Comparison of ENCODE assay signal across 8 cellular contexts in genomic region chr17:74738051-74738996, GRCh38. TPM values are rescaled to one million over a fixed set of nuclear protein-coding genes. Genes with fewer than 3 reads are reported as not detected.
DNase-seq lines count a peak whose midpoint lies in the region; ATAC-seq, FAIRE-seq and TF ChIP-seq lines count a peak whose summit lies in the region.

No MANE protein-coding gene starts in this region.

- TF ChIP-seq CTCF in BE2C (IDR thresholded peaks at IDR 0.05; ENCODE audit: low read depth, low read length) = no peak
- TF ChIP-seq CTCF in NB4 (IDR thresholded peaks at IDR 0.05; ENCODE audit: low read depth, low read length) = no peak

- H3K36me3 Mint-ChIP-seq in activated CD8-positive, alpha-beta T cell treated with anti-CD3 and anti-CD28 coated beads, Interleukin-2, amount 10 ng/mL, durations not matched to agents 7 days and 5 days (ENCODE audit: low read depth) = peaks cover 11% of the 10 kb centered on the region

- H3K9me3 ChIP-seq in BE2C = no peaks in the 10 kb centered on the region
- H3K9me3 ChIP-seq in right cardiac atrium (ENCODE audit: control insufficient read depth, low read length) = no peaks in the 10 kb centered on the region

- peaks cover 67% of the 10 kb centered on the region for H3K4me1 Mint-ChIP-seq in activated CD8-positive, alpha-beta T cell treated with anti-CD3 and anti-CD28 coated beads, Interleukin-2, amount 10 ng/mL, durations not matched to agents 7 days and 5 days (ENCODE audit: low read depth)

- no peak for FAIRE-seq in H54 (lab: Jason Lieb, UNC)

- WGBS in right cardiac atrium = 33% methylated on average over 16 of the region's 16 CpGs

- POLR2A ChIA-PET in activated CD8-positive, alpha-beta T cell treated with anti-CD3 and anti-CD28 coated beads, Interleukin-2, amount 10 ng/mL, durations not matched to agents 7 days and 5 days (lab: Charles Lee) = interaction anchor here (0.7 to 4.5 kb wide), 16 partner anchors 10 to 221 kb away, joined by 3 to 62 read pairs (median 4); partner anchors contain the start of genes FDXR, NAT9 and NHERF1

- peak overlapping the region; percentile 90 for H3K27ac Mint-ChIP-seq in activated CD8-positive, alpha-beta T cell treated with anti-CD3 and anti-CD28 coated beads, Interleukin-2, amount 10 ng/mL, durations not matched to agents 7 days and 5 days

- H3K4me3 ChIP-seq in BE2C (ENCODE audit: low read depth, low read length) = peak overlapping the region; percentile 26
- H3K4me3 ChIP-seq in NB4 (ENCODE audit: low read depth, low read length) = peak overlapping the region; percentile 78
- peak overlapping the region; percentile 23 for H3K4me3 ChIP-seq in right cardiac atrium (ENCODE audit: low read length)

- H3K4me1 ChIP-seq in BE2C (no peaks in the 10 kb centered on the region), right cardiac atrium (ENCODE audit: control insufficient read depth, insufficient read depth, low read length) (no peaks in the 10 kb centered on the region)

- H3K27ac ChIP-seq in right cardiac atrium (ENCODE audit: low read length) = no peak overlapping the region

- intact Hi-C loops in right cardiac atrium (cut with DNase I) = loop anchor here in 2 of 4 donors (5.0 kb wide), 1 partner anchor 81 kb away; no protein-coding TSS in a partner anchor

- DNase-seq in BE2C (no peak), NB4 (ENCODE audit: low read depth) (peak; percentile 97), right cardiac atrium (peak in 2 of 3 donors; percentile 77 to 81), H54 (ENCODE audit: insufficient read length, low spot score) (no peak)
- DNase-seq in activated CD8-positive, alpha-beta T cell treated with anti-CD3 and anti-CD28 coated beads, Interleukin-2, amount 10 ng/mL, durations not matched to agents 7 days and 5 days = peak; percentile 92
- DNase-seq in stimulated activated CD8-positive, alpha-beta memory T cell treated with anti-CD3 and anti-CD28 coated beads, Interleukin-12 subunit alpha, Interleukin-12 subunit beta, amount 100 ng/mL, for 24 hours (ENCODE audit: extremely low read depth) = peak; percentile 48

- H3K36me3 ChIP-seq in BE2C = no peaks in the 10 kb centered on the region

- H3K27me3 ChIP-seq in BE2C = peaks cover 28% of the 10 kb centered on the region
- H3K27me3 ChIP-seq in right cardiac atrium (ENCODE audit: control insufficient read depth, insufficient read depth) = no peaks in the 10 kb centered on the region

- CTCF ChIA-PET in activated CD8-positive, alpha-beta T cell treated with anti-CD3 and anti-CD28 coated beads, Interleukin-2, amount 10 ng/mL, durations not matched to agents 7 days and 5 days (lab: Charles Lee) = interaction anchor here (0.6 to 5.0 kb wide), 28 partner anchors 8 to 463 kb away, joined by 3 to 284 read pairs (median 10); partner anchors contain the start of gene NAT9

- no peaks in the 10 kb centered on the region for H3K9me3 Mint-ChIP-seq in activated CD8-positive, alpha-beta T cell treated with anti-CD3 and anti-CD28 coated beads, Interleukin-2, amount 10 ng/mL, durations not matched to agents 7 days and 5 days (ENCODE audit: insufficient read depth)

- ATAC-seq in GM19467 (IDR thresholded peaks at IDR 0.05; ENCODE audit: unreplicated experiment) (peak; percentile 39), right cardiac atrium (peak; percentile 24 to 36), HG03025 (IDR thresholded peaks at IDR 0.05; ENCODE audit: low FRiP score, unreplicated experiment) (no peak)
- peak; percentile 74 for ATAC-seq in activated CD8-positive, alpha-beta T cell treated with anti-CD3 and anti-CD28 coated beads, Interleukin-2, amount 10 ng/mL, durations not matched to agents 7 days and 5 days

- H3K27me3 Mint-ChIP-seq in activated CD8-positive, alpha-beta T cell treated with anti-CD3 and anti-CD28 coated beads, Interleukin-2, amount 10 ng/mL, durations not matched to agents 7 days and 5 days (ENCODE audit: low read depth) = peaks cover 11% of the 10 kb centered on the region

- peak overlapping the region; percentile 85 for H3K4me3 Mint-ChIP-seq in activated CD8-positive, alpha-beta T cell treated with anti-CD3 and anti-CD28 coated beads, Interleukin-2, amount 10 ng/mL, durations not matched to agents 7 days and 5 days

- peak; percentile 63 for TF ChIP-seq POLR2A in NB4 (IDR thresholded peaks at IDR 0.05; ENCODE audit: extremely low read depth, insufficient read length)
- TF ChIP-seq POLR2A in H54 (IDR thresholded peaks at IDR 0.05; ENCODE audit: low read depth, low read length) = no peak

RNA-seq across cellular contexts. Expression of gene RAB37, which starts 1.3 kb away (rescaled TPM):
- 2.9 TPM for polyA plus RNA-seq in BE2C (2012; ENCODE audit: insufficient read depth, insufficient read length, low read depth)
- total RNA-seq in activated CD8-positive, alpha-beta T cell treated with anti-CD3 and anti-CD28 coated beads, Interleukin-2, amount 10 ng/mL, durations not matched to agents 7 days and 5 days = 10 to 100 TPM; 19.1 to 19.6 TPM
- total RNA-seq in right cardiac atrium = 1 to 10 TPM; 1.1 to 3.4 (median 1.2) TPM
- 1.5 TPM for polyA plus RNA-seq in right cardiac atrium

RNA-seq across cellular contexts. Expression of gene NHERF1, which starts 10.1 kb away (rescaled TPM):
- polyA plus RNA-seq in BE2C (2012; ENCODE audit: insufficient read depth, insufficient read length, low read depth) = 74.2 TPM
- total RNA-seq in activated CD8-positive, alpha-beta T cell treated with anti-CD3 and anti-CD28 coated beads, Interleukin-2, amount 10 ng/mL, durations not matched to agents 7 days and 5 days = 100 to 1,000 TPM; 286 to 296 TPM
- total RNA-seq in right cardiac atrium = 10 to 100 TPM in 2 of 4 donors, 1 to 10 TPM in 2; 6.1 to 11.6 (median 9.7) TPM
- polyA plus RNA-seq in right cardiac atrium = 7.2 TPM

RNA-seq across cellular contexts. Expression of gene CD300LF, which starts 25.6 kb away (rescaled TPM):
- not detected for polyA plus RNA-seq in BE2C (2012; ENCODE audit: insufficient read depth, insufficient read length, low read depth)
- total RNA-seq in activated CD8-positive, alpha-beta T cell treated with anti-CD3 and anti-CD28 coated beads, Interleukin-2, amount 10 ng/mL, durations not matched to agents 7 days and 5 days = not detected
- total RNA-seq in right cardiac atrium = under 1 TPM in 3 of 4 donors, not detected in 1; 0.25 to 0.62 (median 0.34) TPM
- 0.05 TPM for polyA plus RNA-seq in right cardiac atrium

RNA-seq across cellular contexts. Expression of gene NAT9, which starts 37.8 kb away (rescaled TPM):
- polyA plus RNA-seq in BE2C (2012; ENCODE audit: insufficient read depth, insufficient read length, low read depth) = 191 TPM
- total RNA-seq in activated CD8-positive, alpha-beta T cell treated with anti-CD3 and anti-CD28 coated beads, Interleukin-2, amount 10 ng/mL, durations not matched to agents 7 days and 5 days = 10 to 100 TPM; 28.3 to 30.7 TPM
- total RNA-seq in right cardiac atrium = 10 to 100 TPM; 21.7 to 31.1 (median 25.0) TPM
- 16.8 TPM for polyA plus RNA-seq in right cardiac atrium

Comparison
In these comparisons a context has a peak if more than half of its experiments do, and no peak if none do; other contexts are left out.
1. DNase-seq: peak in NB4 (single experiment), activated CD8-positive, alpha-beta T cell treated with anti-CD3 and anti-CD28 coated beads, Interleukin-2, amount 10 ng/mL, durations not matched to agents 7 days and 5 days (single experiment), right cardiac atrium (2 of 3) and stimulated activated CD8-positive, alpha-beta memory T cell treated with anti-CD3 and anti-CD28 coated beads, Interleukin-12 subunit alpha, Interleukin-12 subunit beta, amount 100 ng/mL, for 24 hours (single experiment); none in BE2C (single experiment) and H54 (single experiment).
2. H3K4me3 ChIP-seq: peak in every context shown above with its lines; median percentile 78 in NB4; 26 in BE2C; 23 in right cardiac atrium.
3. RNA of gene RAB37, which starts 1.3 kb away (total RNA-seq): 19.1 to 19.6 TPM in activated CD8-positive, alpha-beta T cell treated with anti-CD3 and anti-CD28 coated beads, Interleukin-2, amount 10 ng/mL, durations not matched to agents 7 days and 5 days; 1.1 to 3.4 TPM in right cardiac atrium; every median in the first group is over 4 times any median in the second.
4. RNA of gene NHERF1, which starts 10.1 kb away (total RNA-seq): 286 to 296 TPM in activated CD8-positive, alpha-beta T cell treated with anti-CD3 and anti-CD28 coated beads, Interleukin-2, amount 10 ng/mL, durations not matched to agents 7 days and 5 days; 6.1 to 11.6 TPM in right cardiac atrium; every median in the first group is over 10 times any median in the second.